ENCODE assay signal across 8 cellular contexts in genomic region chr10:73997806-73998622, GRCh38. TPM values are rescaled to one million over a fixed set of nuclear protein-coding genes. Genes with fewer than 3 reads are reported as not detected.
DNase-seq lines count a peak whose midpoint lies in the region; ATAC-seq and TF ChIP-seq lines count a peak whose summit lies in the region.

Gene VCL (plus strand): TSS chr10:73998116. CDS start chr10:73998208, 92 bp downstream.

- H3K27ac Mint-ChIP-seq in HFFc6: peak within 1 kb of the TSS; percentile 99
- peak within 1 kb of the TSS; percentile 96 for H3K27ac Mint-ChIP-seq in activated naive CD4-positive, alpha-beta T cell treated with anti-CD3 and anti-CD28 coated beads, Interleukin-2, amount 10 ng/mL, durations not matched to agents 7 days and 5 days

- H3K27ac ChIP-seq in SK-N-MC: peak within 1 kb of the TSS; percentile 88
- peak within 1 kb of the TSS; percentile 94 to 99 (median 98) for H3K27ac ChIP-seq in gastroesophageal sphincter

- no peaks in the 10 kb centered on the region for H3K36me3 ChIP-seq in SK-N-MC (ENCODE audit: insufficient read depth, low read length)
- H3K36me3 ChIP-seq in gastroesophageal sphincter: no peaks in the 10 kb centered on the region

- no peaks in the 10 kb centered on the region for H3K27me3 ChIP-seq in gastroesophageal sphincter

- H3K36me3 Mint-ChIP-seq in HFFc6 (ENCODE audit: low read depth): peaks cover 40% of the 10 kb centered on the region
- peaks cover 26% of the 10 kb centered on the region for H3K36me3 Mint-ChIP-seq in activated naive CD4-positive, alpha-beta T cell treated with anti-CD3 and anti-CD28 coated beads, Interleukin-2, amount 10 ng/mL, durations not matched to agents 7 days and 5 days

- H3K9ac ChIP-seq in SK-N-MC (ENCODE audit: insufficient read length): peak within 1 kb of the TSS; percentile 94

- TF ChIP-seq CTCF in HFFc6 (IDR thresholded peaks at IDR 0.05): no peak
- TF ChIP-seq CTCF in NB4 (IDR thresholded peaks at IDR 0.05; ENCODE audit: low read depth, low read length): no peak
- TF ChIP-seq CTCF in gastroesophageal sphincter (IDR thresholded peaks at IDR 0.05): no peak

- TF ChIP-seq POLR2A in NB4 (IDR thresholded peaks at IDR 0.05; ENCODE audit: extremely low read depth, insufficient read length): peak; percentile 89
- peak; percentile 99 for TF ChIP-seq POLR2A in gastroesophageal sphincter (IDR thresholded peaks at IDR 0.05)

- ATAC-seq in gastroesophageal sphincter: peak; percentile 96

- DNase-seq in GM04503 (ENCODE audit: low read depth): peak; percentile 88
- peak; percentile 97 for DNase-seq in HFFc6
- peak; percentile 97 for DNase-seq in NB4 (ENCODE audit: low read depth)
- DNase-seq in SK-N-MC (ENCODE audit: low read depth, low spot score): no peak
- peak; percentile 97 for DNase-seq in activated naive CD4-positive, alpha-beta T cell treated with anti-CD3 and anti-CD28 coated beads, Interleukin-2, amount 10 ng/mL, durations not matched to agents 7 days and 5 days
- peak; percentile 81 for DNase-seq in non-pigmented ciliary epithelial cell (ENCODE audit: low read depth)
- DNase-seq in superior temporal gyrus (ENCODE audit: extremely low spot score): peak; percentile 94

- H3K4me3 Mint-ChIP-seq in HFFc6: peak within 1 kb of the TSS; percentile 100
- peak within 1 kb of the TSS; percentile 94 for H3K4me3 Mint-ChIP-seq in activated naive CD4-positive, alpha-beta T cell treated with anti-CD3 and anti-CD28 coated beads, Interleukin-2, amount 10 ng/mL, durations not matched to agents 7 days and 5 days

- H3K4me3 ChIP-seq in NB4 (ENCODE audit: low read depth, low read length) (peak within 1 kb of the TSS; percentile 77), SK-N-MC (peak within 1 kb of the TSS; percentile 86), gastroesophageal sphincter (peak within 1 kb of the TSS; percentile 89 to 100)

- CTCF ChIA-PET in activated naive CD4-positive, alpha-beta T cell treated with anti-CD3 and anti-CD28 coated beads, Interleukin-2, amount 10 ng/mL, durations not matched to agents 7 days and 5 days (lab: Charles Lee): no interaction called here

- 0% methylated on average over 4 of the region's 90 CpGs; no CpG with 5 or more reads in 1 of the 2 donors for WGBS in gastroesophageal sphincter (ENCODE audit: low coverage in 1 of 2), 2 donors

- H3K4me1 Mint-ChIP-seq in HFFc6 (ENCODE audit: low read depth): peaks cover 56% of the 10 kb centered on the region
- peaks cover 61% of the 10 kb centered on the region for H3K4me1 Mint-ChIP-seq in activated naive CD4-positive, alpha-beta T cell treated with anti-CD3 and anti-CD28 coated beads, Interleukin-2, amount 10 ng/mL, durations not matched to agents 7 days and 5 days

- peaks cover 7% of the 10 kb centered on the region for H3K27me3 Mint-ChIP-seq in HFFc6 (ENCODE audit: insufficient read depth)
- H3K27me3 Mint-ChIP-seq in activated naive CD4-positive, alpha-beta T cell treated with anti-CD3 and anti-CD28 coated beads, Interleukin-2, amount 10 ng/mL, durations not matched to agents 7 days and 5 days: peaks cover 3% of the 10 kb centered on the region

- H3K9me3 Mint-ChIP-seq in HFFc6: no peaks in the 10 kb centered on the region
- H3K9me3 Mint-ChIP-seq in activated naive CD4-positive, alpha-beta T cell treated with anti-CD3 and anti-CD28 coated beads, Interleukin-2, amount 10 ng/mL, durations not matched to agents 7 days and 5 days: no peaks in the 10 kb centered on the region

- H3K4me1 ChIP-seq in gastroesophageal sphincter: peaks cover under 1 to 45% (median 12%) of the 10 kb centered on the region in 3 donors

- TF ChIP-seq EP300 in gastroesophageal sphincter (IDR thresholded peaks at IDR 0.05): no peak

- H3K9me3 ChIP-seq in SK-N-MC (ENCODE audit: low read depth, low read length) (no peaks in the 10 kb centered on the region), gastroesophageal sphincter (no peaks in the 10 kb centered on the region)

RNA-seq across cellular contexts. Expression of gene VCL, which starts in this region (rescaled TPM):
- total RNA-seq in HFFc6 (2021; fragmentation: NEBNext Ultra II Directional; extraction: Animal tissue kit (Norgen Biotek cat#: 25700)): 100 to 1,000 TPM; 366 to 443 (median 406) TPM
- total RNA-seq in gastroesophageal sphincter: 100 to 1,000 TPM; 433 to 615 (median 440) TPM
